Comparison of ENCODE assay signal across 8 cellular contexts in genomic region chr19:49149652-49150105, GRCh38. TPM values are rescaled to one million over a fixed set of nuclear protein-coding genes. Genes with fewer than 3 reads are reported as not detected.
DNase-seq lines count a peak whose midpoint lies in the region; ATAC-seq and TF ChIP-seq lines count a peak whose summit lies in the region.

No MANE protein-coding gene starts in this region.

- no peak overlapping the region for H3K23ac ChIP-seq in trophoblast cell (ENCODE audit: low read length)

- H3K9ac ChIP-seq in BLaER1 (peak overlapping the region; percentile 83), trophoblast cell (ENCODE audit: low read length) (peak overlapping the region; percentile 17)

- H2BK12ac ChIP-seq in trophoblast cell (ENCODE audit: low read length): no peak overlapping the region

- no peaks in the 10 kb centered on the region for H3K27me3 ChIP-seq in BLaER1
- no peaks in the 10 kb centered on the region for H3K27me3 ChIP-seq in ascending aorta
- H3K27me3 ChIP-seq in right atrium auricular region: no peaks in the 10 kb centered on the region
- H3K27me3 ChIP-seq in trophoblast cell (ENCODE audit: insufficient read depth, low read length): no peaks in the 10 kb centered on the region

- H2BK120ac ChIP-seq in trophoblast cell (ENCODE audit: insufficient read depth, low read length, poor library complexity): peak overlapping the region; percentile 26

- no peak overlapping the region for H2AK5ac ChIP-seq in trophoblast cell (ENCODE audit: low read length)

- H3K14ac ChIP-seq in trophoblast cell (ENCODE audit: low read length): peak overlapping the region; percentile 12

- H3K27ac ChIP-seq in BLaER1 (peak overlapping the region; percentile 84), ascending aorta (peak overlapping the region; percentile 71 to 82), right atrium auricular region (peak overlapping the region; percentile 96), trophoblast cell (ENCODE audit: low read depth, low read length) (peak overlapping the region; percentile 6)

- WGBS in trophoblast cell (ENCODE audit: extremely low coverage, insufficient coverage, insufficient read length): no CpG with 5 or more reads among the region's 23 CpGs

- peak overlapping the region; percentile 29 for H4K91ac ChIP-seq in trophoblast cell (ENCODE audit: low read depth, low read length)

- H3K4ac ChIP-seq in trophoblast cell (ENCODE audit: low read depth, low read length): no peak overlapping the region

- peak overlapping the region; percentile 21 for H3K18ac ChIP-seq in trophoblast cell (ENCODE audit: low read length)

- intact Hi-C loops in ascending aorta (cut with DNase I): loop anchor here (1.0 to 10.0 kb wide), 4 partner anchors 30 to 365 kb away; partner anchors contain the start of genes C19orf73, GYS1, PPFIA3 and RUVBL2

- H4K8ac ChIP-seq in trophoblast cell (ENCODE audit: low read depth, low read length): peak overlapping the region; percentile 39

- H3K9me3 ChIP-seq in BLaER1 (no peaks in the 10 kb centered on the region), ascending aorta (no peaks in the 10 kb centered on the region), right atrium auricular region (no peaks in the 10 kb centered on the region), trophoblast cell (ENCODE audit: insufficient read depth, low read depth, low read length) (peaks cover 12% of the 10 kb centered on the region)

- TF ChIP-seq CTCF in ascending aorta (IDR thresholded peaks at IDR 0.05) (peak in 1 of 3 experiments; percentile 8), right atrium auricular region (IDR thresholded peaks at IDR 0.05) (no peak)

- H2BK5ac ChIP-seq in trophoblast cell (ENCODE audit: low read depth, low read length, poor library complexity): no peak overlapping the region

- H3K79me2 ChIP-seq in trophoblast cell (ENCODE audit: control insufficient read depth, insufficient read depth, low read length, poor library complexity): peaks cover 2% of the 10 kb centered on the region

- H3K36me3 ChIP-seq in BLaER1 (no peaks in the 10 kb centered on the region), ascending aorta (no peaks in the 10 kb centered on the region), right atrium auricular region (no peaks in the 10 kb centered on the region), trophoblast cell (ENCODE audit: control insufficient read depth in 1 of 2, insufficient read depth in 2 of 2, low read length in 2 of 2) (no peaks in the 10 kb centered on the region)

- peak overlapping the region; percentile 83 for H3K4me3 ChIP-seq in BLaER1
- H3K4me3 ChIP-seq in ascending aorta: peak overlapping the region; percentile 55 to 89
- H3K4me3 ChIP-seq in right atrium auricular region: peak overlapping the region; percentile 72 to 76
- peak overlapping the region; percentile 74 for H3K4me3 ChIP-seq in trophoblast cell (ENCODE audit: low read depth, low read length)

- H3K4me2 ChIP-seq in BLaER1 (peak overlapping the region; percentile 95), trophoblast cell (ENCODE audit: low read length) (peak overlapping the region; percentile 78)

- H2AFZ ChIP-seq in trophoblast cell (ENCODE audit: insufficient read depth, low read length, poor library complexity): peak overlapping the region; percentile 82

- DNase-seq in HCEC 1CT: peak; percentile 72
- DNase-seq in NCI-H526 treated with DMSO at 0.1 percent for 48 hours (lab: John Stamatoyannopoulos, UW): peak; percentile 55
- DNase-seq in ascending aorta (ENCODE audit: low spot score in 2 of 2): peak in 1 of 2 donors; percentile 88
- peak; percentile 84 for DNase-seq in right atrium auricular region (ENCODE audit: low spot score)
- peak; percentile 40 to 71 for DNase-seq in trophoblast cell
- no peak for DNase-seq in HuH-7.5 (ENCODE audit: low spot score)

- peaks cover 14% of the 10 kb centered on the region for H3K79me1 ChIP-seq in trophoblast cell (ENCODE audit: low read length)

- H3K4me1 ChIP-seq in BLaER1: peaks cover 71% of the 10 kb centered on the region
- H3K4me1 ChIP-seq in ascending aorta: peaks cover 5 to 26% of the 10 kb centered on the region in 2 donors
- H3K4me1 ChIP-seq in right atrium auricular region: peaks cover 0 to 51% of the 10 kb centered on the region in 2 donors
- H3K4me1 ChIP-seq in trophoblast cell (ENCODE audit: control insufficient read depth in 1 of 2, insufficient read depth in 2 of 2, low read length in 2 of 2): peaks cover 6 to 28% of the 10 kb centered on the region in 2 experiments

- 0 out of 2 replicates have a peak, but pooled peaks cover 4% of the 10 kb centered on the region for H4K20me1 ChIP-seq in BLaER1

- no peak overlapping the region for H4K12ac ChIP-seq in trophoblast cell (ENCODE audit: low read depth, low read length)

- no peak for ATAC-seq in GM18870 (IDR thresholded peaks at IDR 0.05; ENCODE audit: unreplicated experiment)

RNA-seq across cellular contexts. Expression of gene HRC, which starts 5.5 kb away (rescaled TPM):
- total RNA-seq in ascending aorta (not detected), right atrium auricular region (1,000 to 10,000 TPM in 1 of 2 donors, 100 to 1,000 TPM in 1; 558 to 1,164 TPM)
- polyA plus RNA-seq in trophoblast cell (2013): 0.15 and 0.18 TPM in 2 replicates

RNA-seq across cellular contexts. Expression of gene TRPM4, which starts 7.9 kb away (rescaled TPM):
- 63.4 TPM for total RNA-seq in ascending aorta
- 10 to 100 TPM; 20.6 to 22.8 TPM for total RNA-seq in right atrium auricular region
- 21.0 and 24.3 TPM in 2 replicates for polyA plus RNA-seq in trophoblast cell (2013)

RNA-seq across cellular contexts. Expression of gene PPFIA3, which starts 30.3 kb away (rescaled TPM):
- 33.3 TPM for total RNA-seq in ascending aorta
- total RNA-seq in right atrium auricular region: 1 to 10 TPM; 5.0 to 6.8 TPM
- 4.6 and 5.4 TPM in 2 replicates for polyA plus RNA-seq in trophoblast cell (2013)

RNA-seq across cellular contexts. Expression of gene C19orf73, which starts 30.7 kb away (rescaled TPM):
- not detected for total RNA-seq in ascending aorta
- 1 to 10 TPM; 3.1 to 5.9 TPM for total RNA-seq in right atrium auricular region
- polyA plus RNA-seq in trophoblast cell (2013): 2.0 and 2.7 TPM in 2 replicates

RNA-seq across cellular contexts. Expression of gene LIN7B, which starts 35.5 kb away (rescaled TPM):
- total RNA-seq in ascending aorta: 42.1 TPM
- 10 to 100 TPM; 31.5 to 35.0 TPM for total RNA-seq in right atrium auricular region
- 5.3 and 5.4 TPM in 2 replicates for polyA plus RNA-seq in trophoblast cell (2013)

Comparison
In these comparisons a context has a peak if more than half of its experiments do, and no peak if none do; other contexts are left out.
1. H3K27ac ChIP-seq: peak in every context shown above with its lines; median percentile 96 in right atrium auricular region; 84 in BLaER1; 76 in ascending aorta; 6 in trophoblast cell.
2. RNA of gene HRC, which starts 5.5 kb away (total RNA-seq): 558 to 1,164 TPM in right atrium auricular region; not detected in ascending aorta (single experiment); every median in the first group is over 100 times any median in the second.
3. Peak in every context shown above with its lines, with median percentiles within 50 percentile points of each other: H3K4me3 ChIP-seq.